Comparison of ENCODE assay signal across 9 cellular contexts in the genomic region with DNA sequence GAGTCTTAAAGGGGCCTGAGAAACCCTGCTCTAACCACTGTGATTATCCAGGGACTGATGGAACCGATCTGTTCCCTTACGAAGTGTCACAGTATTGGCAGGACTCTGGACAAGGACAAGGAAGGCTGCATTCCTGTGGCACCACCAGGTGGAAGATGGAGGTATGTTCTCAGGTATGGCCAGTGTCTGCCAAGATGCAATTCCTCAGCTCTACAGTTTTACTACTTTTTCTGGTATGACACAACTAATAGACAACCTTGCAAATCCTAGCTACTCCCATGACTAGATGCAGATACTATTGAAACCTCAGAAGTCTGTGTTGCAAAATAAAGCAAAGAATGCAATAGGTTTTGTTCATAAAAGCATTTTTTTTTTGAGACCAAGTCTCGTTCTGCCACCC. TPM values are rescaled to one million over a fixed set of nuclear protein-coding genes. Genes with fewer than 3 reads are reported as not detected.
A peak's percentile ranks its signal among the peaks of the same experiment; 100 is the strongest.
DNase-seq lines count a peak whose midpoint lies in the region; ATAC-seq and TF ChIP-seq lines count a peak whose summit lies in the region.
"Had no signal": no experiment of that assay in that cellular context is flagged by ENCODE, and none has a peak within 500 bp of the region (broad histone marks: within the 10 kb centered on the region; RNA-seq: fewer than 3 reads in every experiment).

No MANE protein-coding gene starts in this region.

- no peak overlapping the region for H3K4me3 Mint-ChIP-seq in chondrocyte (ENCODE audit: unreplicated experiment)
- H3K4me3 Mint-ChIP-seq: activated CD4-positive, alpha-beta T cell treated with anti-CD3 and anti-CD28 coated beads, Interleukin-2, amount 10 ng/mL, durations not matched to agents 7 days and 5 days had no signal

- no peaks in the 10 kb centered on the region for H3K27me3 Mint-ChIP-seq in chondrocyte (ENCODE audit: low read depth)

- H3K36me3 Mint-ChIP-seq in chondrocyte (ENCODE audit: low read depth): peaks cover 4% of the 10 kb centered on the region

- peak overlapping the region; percentile 22 for H3K27ac Mint-ChIP-seq in chondrocyte (ENCODE audit: unreplicated experiment)
- H3K27ac Mint-ChIP-seq: activated CD4-positive, alpha-beta T cell treated with anti-CD3 and anti-CD28 coated beads, Interleukin-2, amount 10 ng/mL, durations not matched to agents 7 days and 5 days had no signal

- no peak overlapping the region for H3K4me3 ChIP-seq in mucosa of descending colon

- ATAC-seq in mucosa of descending colon (peak; percentile 95), GM18498 (IDR thresholded peaks at IDR 0.05; ENCODE audit: unreplicated experiment) (no peak), HG03354 (IDR thresholded peaks at IDR 0.05; ENCODE audit: poor library complexity, severe bottlenecking, unreplicated experiment) (no peak)

- DNase-seq in G401 (ENCODE audit: low spot score): peak; percentile 22
- DNase-seq in chondrocyte (ENCODE audit: low spot score): no peak
- peak in 2 of 3 donors; percentile 63 to 77 for DNase-seq in mucosa of descending colon
- no peak for DNase-seq in effector CD4-positive, alpha-beta T cell
- DNase-seq in activated CD4-positive, alpha-beta T cell treated with anti-CD3 and anti-CD28 coated beads for 1 hour: no peak
- DNase-seq: activated CD4-positive, alpha-beta T cell treated with anti-CD3 and anti-CD28 coated beads, Interleukin-2, amount 10 ng/mL, durations not matched to agents 7 days and 5 days had no signal

- peaks cover 2% of the 10 kb centered on the region for H3K9me3 Mint-ChIP-seq in chondrocyte (ENCODE audit: low read depth)
- H3K9me3 Mint-ChIP-seq: activated CD4-positive, alpha-beta T cell treated with anti-CD3 and anti-CD28 coated beads, Interleukin-2, amount 10 ng/mL, durations not matched to agents 7 days and 5 days had no signal

- TF ChIP-seq CTCF in LNCAP (IDR thresholded peaks at IDR 0.05): peak; percentile 79
- TF ChIP-seq CTCF in chondrocyte (IDR thresholded peaks at IDR 0.05): no peak
- TF ChIP-seq CTCF in mucosa of descending colon (IDR thresholded peaks at IDR 0.05): no peak

- H3K4me1 ChIP-seq in mucosa of descending colon (ENCODE audit: low read depth): no peaks in the 10 kb centered on the region

- no peaks in the 10 kb centered on the region for H3K9me3 ChIP-seq in mucosa of descending colon

- intact Hi-C loops in mucosa of descending colon (cut with DNase I, micrococcal nuclease): no loop called here

- peaks cover 25% of the 10 kb centered on the region for H3K4me1 Mint-ChIP-seq in chondrocyte (ENCODE audit: low read depth)
- H3K4me1 Mint-ChIP-seq: activated CD4-positive, alpha-beta T cell treated with anti-CD3 and anti-CD28 coated beads, Interleukin-2, amount 10 ng/mL, durations not matched to agents 7 days and 5 days had no signal

- no peaks in the 10 kb centered on the region for H3K36me3 ChIP-seq in mucosa of descending colon (ENCODE audit: low read depth)

- in situ Hi-C loops in G401 (cut with HindIII; ENCODE audit: low sequenced_read_pairs): no loop called here

RNA-seq across cellular contexts. Expression of gene RAB31, which starts 14.6 kb away (rescaled TPM):
- total RNA-seq in G401 (2014; rRNA removed; shearing (Covaris generic)): 36.6 and 64.3 TPM in 2 replicates
- total RNA-seq in chondrocyte (82.4 to 89.6 TPM (median 87.7 TPM) in 3 replicates), mucosa of descending colon (10 to 100 TPM; 12.8 to 58.5 (median 27.4) TPM)

Comparison
In these comparisons a context has a peak if more than half of its experiments do, and no peak if none do; other contexts are left out.
1. DNase-seq: peak in G401 (single experiment) and mucosa of descending colon (2 of 3); none in chondrocyte (single experiment), effector CD4-positive, alpha-beta T cell (single experiment) and activated CD4-positive, alpha-beta T cell treated with anti-CD3 and anti-CD28 coated beads for 1 hour (single experiment).